ENCODE assay signal across 19 cellular contexts in the genomic region with DNA sequence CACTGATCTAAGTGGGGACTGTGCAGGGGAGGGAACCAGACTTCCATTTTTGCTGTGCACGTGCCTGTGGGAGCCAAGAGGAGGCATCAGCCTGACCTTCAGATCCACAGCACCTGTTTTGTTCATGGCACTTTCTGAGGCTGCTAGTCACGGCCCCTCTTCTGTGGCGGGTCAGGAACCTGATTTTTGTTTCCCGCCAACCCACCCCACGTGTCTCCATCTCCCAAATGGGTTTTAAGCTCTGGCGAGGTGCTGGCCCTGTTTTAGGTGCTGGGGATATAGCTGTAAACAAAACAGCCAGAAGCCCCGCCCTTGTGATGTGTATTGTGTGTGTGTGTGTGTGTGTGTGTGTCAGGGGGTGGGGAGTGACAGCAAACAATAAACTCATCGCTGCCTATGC.
DNase-seq lines count a peak whose midpoint lies in the region; ATAC-seq, FAIRE-seq and TF ChIP-seq lines count a peak whose summit lies in the region.
"Had no signal": no experiment of that assay in that cellular context is flagged by ENCODE, and none has a peak within 500 bp of the region (broad histone marks: within the 10 kb centered on the region; RNA-seq: fewer than 3 reads in every experiment).

No MANE protein-coding gene starts in this region.

- H4K5ac ChIP-seq in H1 (ENCODE audit: insufficient read length, low read depth, low read length), result no peak overlapping the region

- H3K4ac ChIP-seq in H1 (replicated peaks; ENCODE audit: insufficient read length, low read depth, low read length), result no peak overlapping the region

- peak overlapping the region; percentile 94 for H3K4me2 ChIP-seq in BLaER1
- peak overlapping the region; percentile 53 to 94 (median 85) for H3K4me2 ChIP-seq in BLaER1 treated with 17β-estradiol and CSF1 and Interleukin-3, amounts not matched to agents 10 nM and 100 nM
- no peak overlapping the region for H3K4me2 ChIP-seq in H1 (ENCODE audit: insufficient read depth in 1 of 2, low read depth in 2 of 2, low read length in 2 of 2)
- no peak overlapping the region for H3K4me2 ChIP-seq in osteoblast (ENCODE audit: insufficient read depth, low read length)

- H2BK20ac ChIP-seq in H1 (ENCODE audit: low read length), result no peak overlapping the region

- no peak overlapping the region for H3K14ac ChIP-seq in H1 (ENCODE audit: insufficient read length)

- H2BK15ac ChIP-seq in H1 (ENCODE audit: low read length), result no peak overlapping the region

- H3K79me2 ChIP-seq in H1 (ENCODE audit: control insufficient read depth in 1 of 2, insufficient read depth in 2 of 2, low read length in 2 of 2) (no peaks in the 10 kb centered on the region), osteoblast (ENCODE audit: insufficient read depth, low read length) (no peaks in the 10 kb centered on the region)

- no peak for TF ChIP-seq CTCF in H1 (IDR thresholded peaks at IDR 0.05; ENCODE audit: control extremely low read depth in 1 of 3, insufficient read depth in 1 of 3, low read depth in 1 of 3, low read length in 3 of 3)
- no peak for TF ChIP-seq CTCF in osteoblast (IDR thresholded peaks at IDR 0.05; ENCODE audit: extremely low read depth, low read depth, low read length)

- CTCF ChIA-PET in H1 (lab: Charles Lee; ENCODE audit: partially characterized antibody), result interaction anchor here (1.2 to 2.5 kb wide), 5 partner anchors 9 to 30 kb away, joined by 3 to 6 read pairs (median 4); no protein-coding TSS in a partner anchor

- no peak overlapping the region for H3K18ac ChIP-seq in H1 (ENCODE audit: extremely low read depth, low read length)

- no peak overlapping the region for H3K23ac ChIP-seq in H1 (ENCODE audit: insufficient read length)

- H4K8ac ChIP-seq in H1 (ENCODE audit: extremely low read depth, insufficient read depth, low read length), result peak overlapping the region; percentile 60; the same call in 1 of the 2 replicates

- DNase-seq in H1 (ENCODE audit: low read depth in 1 of 2, low spot score in 2 of 2) (no peak), osteoblast (ENCODE audit: insufficient read length, low spot score, missing footprints) (peak; percentile 62), globus pallidus (ENCODE audit: low spot score) (no peak), NCI-H446 treated with DMSO at 0.1 percent for 48 hours (lab: John Stamatoyannopoulos, UW) (no peak), COLO668 (lab: John Stamatoyannopoulos, UW; ENCODE audit: unreplicated experiment) (no peak)
- DNase-seq: Calu3; CD4-positive, alpha-beta T cell; CD8-positive, alpha-beta memory T cell; COR-L47; DMS53; GF-D8; GM23248; H9 had no signal

- FAIRE-seq in H1 (lab: Jason Lieb, UNC), result no peak
- FAIRE-seq: GM12891, GM18507 had no signal

- H2BK120ac ChIP-seq in H1 (replicated peaks; ENCODE audit: low read depth, low read length), result no peak overlapping the region

- 92% methylated on average over 8 of the region's 8 CpGs; no CpG with 5 or more reads in 1 of the 2 experiments for WGBS in H1 (ENCODE audit: extremely low coverage in 1 of 2, insufficient coverage in 1 of 2, insufficient read length in 1 of 2, insufficient replicate concordance in 2 of 2, low coverage in 1 of 2, low lambda C conversion rate in 2 of 2, missing lambda C conversion rate in 1 of 2), 2 experiments

- H3K79me1 ChIP-seq in H1 (ENCODE audit: low read depth, low read length), result no peaks in the 10 kb centered on the region; the same call in none of the 2 replicates

- H3K9ac ChIP-seq in BLaER1 (no peak overlapping the region), H1 (replicated peaks in 1 of 4; ENCODE audit: extremely low read depth in 1 of 4, low read depth in 3 of 4, low read length in 3 of 4) (no peak overlapping the region)
- peak overlapping the region in 4 of 11 experiments; percentile 33 to 56 (median 45); a peak in 6 of 22 replicates for H3K9ac ChIP-seq in BLaER1 treated with 17β-estradiol and CSF1 and Interleukin-3, amounts not matched to agents 10 nM and 100 nM
- H3K9ac ChIP-seq: GM23248 had no signal

- no peak overlapping the region for H2BK12ac ChIP-seq in H1 (ENCODE audit: low read depth, low read length)

- no peak overlapping the region for H4K91ac ChIP-seq in H1 (replicated peaks; ENCODE audit: insufficient read length, low read length)

- H3K23me2 ChIP-seq in H1 (ENCODE audit: low read depth, low read length), result peaks cover 16% of the 10 kb centered on the region

- TF ChIP-seq RAD21 in H1 (IDR thresholded peaks at IDR 0.05 in 1 of 2, conservative IDR thresholded peaks at IDR 0.05 in 1 of 2; ENCODE audit: low read depth in 2 of 2, low read length in 2 of 2), result no peak

- no peak for TF ChIP-seq POLR2A in H1 (IDR thresholded peaks at IDR 0.05; ENCODE audit: control extremely low read depth in 1 of 2, low read depth in 2 of 2, low read length in 2 of 2)

- TF ChIP-seq EP300 in H1 (IDR thresholded peaks at IDR 0.05; ENCODE audit: borderline replicate concordance in 1 of 2, low read depth in 2 of 2, low read length in 2 of 2), result no peak

- H3K27ac ChIP-seq in BLaER1 (peak overlapping the region; percentile 70), H1 (ENCODE audit: low read depth, low read length) (no peak overlapping the region), osteoblast (ENCODE audit: low read depth, low read length) (no peak overlapping the region)
- peak overlapping the region in 4 of 11 experiments; percentile 39 to 60 (median 52); a peak in 6 of 22 replicates for H3K27ac ChIP-seq in BLaER1 treated with 17β-estradiol and CSF1 and Interleukin-3, amounts not matched to agents 10 nM and 100 nM
- H3K27ac ChIP-seq: GM23248 had no signal

- ATAC-seq in HG03469 (IDR thresholded peaks at IDR 0.05; ENCODE audit: unreplicated experiment), result no peak
- ATAC-seq: HCT116 had no signal

- H2AFZ ChIP-seq in H1 (ENCODE audit: low read length) (no peak overlapping the region), osteoblast (ENCODE audit: low read length) (peak overlapping the region; percentile 41)
- H2AFZ ChIP-seq: GM23248 had no signal

- POLR2A ChIA-PET in H1 (lab: Charles Lee; ENCODE audit: partially characterized antibody), result no interaction called here

- H3K27me3 ChIP-seq in BLaER1, result no peaks in the 10 kb centered on the region
- H3K27me3 ChIP-seq in BLaER1 treated with 17β-estradiol and CSF1 and Interleukin-3, amounts not matched to agents 10 nM and 100 nM, result peaks cover 0 to 12% (median 0%) of the 10 kb centered on the region in 11 experiments; a peak in 2 of 22 replicates
- peaks cover 0 to 4% (median 0%) of the 10 kb centered on the region in 4 experiments; a peak in 1 of 7 replicates for H3K27me3 ChIP-seq in H1 (replicated peaks in 1 of 4; ENCODE audit: control insufficient read depth in 3 of 4, extremely low read depth in 1 of 4, insufficient read depth in 3 of 4, low read length in 3 of 4)
- peaks cover 4% of the 10 kb centered on the region for H3K27me3 ChIP-seq in osteoblast (ENCODE audit: insufficient read depth, low read length)

- peaks cover 64% of the 10 kb centered on the region for H3K4me1 ChIP-seq in BLaER1
- peaks cover 49 to 68% (median 63%) of the 10 kb centered on the region in 10 experiments for H3K4me1 ChIP-seq in BLaER1 treated with 17β-estradiol and CSF1 and Interleukin-3, amounts not matched to agents 10 nM and 100 nM
- H3K4me1 ChIP-seq in H1 (replicated peaks in 1 of 4; ENCODE audit: control insufficient read depth in 3 of 4, insufficient read depth in 4 of 4, low read length in 3 of 4), result no peaks in the 10 kb centered on the region
- H3K4me1 ChIP-seq in osteoblast (ENCODE audit: insufficient read depth, low read length), result peaks cover 19% of the 10 kb centered on the region

- H2BK5ac ChIP-seq in H1 (ENCODE audit: low read depth, low read length), result no peak overlapping the region

- H2AK5ac ChIP-seq in H1 (ENCODE audit: low read depth, low read length), result no peak overlapping the region

- H4K20me1 ChIP-seq in BLaER1, result no peaks in the 10 kb centered on the region
- H4K20me1 ChIP-seq in BLaER1 treated with 17β-estradiol and CSF1 and Interleukin-3, amounts not matched to agents 10 nM and 100 nM, result peaks cover 0 to 5% (median 0%) of the 10 kb centered on the region in 11 experiments; a peak in 1 of 22 replicates
- H4K20me1 ChIP-seq in H1 (replicated peaks in 1 of 2; ENCODE audit: control insufficient read depth in 1 of 2, insufficient read depth in 2 of 2, low read length in 2 of 2), result peaks cover 0 to 14% of the 10 kb centered on the region in 2 experiments
- H4K20me1 ChIP-seq in osteoblast (ENCODE audit: insufficient read depth, low read length), result peaks cover 4% of the 10 kb centered on the region

- no peaks in the 10 kb centered on the region for H3K36me3 ChIP-seq in BLaER1
- no peaks in the 10 kb centered on the region for H3K36me3 ChIP-seq in BLaER1 treated with 17β-estradiol and CSF1 and Interleukin-3, amounts not matched to agents 10 nM and 100 nM
- H3K36me3 ChIP-seq in H1 (ENCODE audit: control insufficient read depth in 2 of 4, insufficient read depth in 4 of 4, low read length in 3 of 4), result no peaks in the 10 kb centered on the region
- H3K36me3 ChIP-seq in osteoblast (ENCODE audit: insufficient read depth, low read length), result no peaks in the 10 kb centered on the region

- H3K4me3 ChIP-seq in BLaER1, result no peak overlapping the region
- H3K4me3 ChIP-seq in BLaER1 treated with 17β-estradiol and CSF1 and Interleukin-3, amounts not matched to agents 10 nM and 100 nM, result no peak overlapping the region
- H3K4me3 ChIP-seq in H1 (ENCODE audit: extremely low read depth in 1 of 4, insufficient read depth in 2 of 4, low read depth in 3 of 4, low read length in 4 of 4), result no peak overlapping the region
- H3K4me3 ChIP-seq in osteoblast (ENCODE audit: insufficient read depth, low read length), result no peak overlapping the region
- H3K4me3 ChIP-seq: GM23248 had no signal

- H3K56ac ChIP-seq in H1 (replicated peaks; ENCODE audit: insufficient read length, low read depth, low read length), result no peak overlapping the region

- peaks cover 7% of the 10 kb centered on the region; the same call in 1 of the 2 replicates for H3K9me3 ChIP-seq in BLaER1
- H3K9me3 ChIP-seq in BLaER1 treated with 17β-estradiol and CSF1 and Interleukin-3, amounts not matched to agents 10 nM and 100 nM (replicated peaks in 1 of 11), result peaks cover 0 to 9% (median 6%) of the 10 kb centered on the region in 11 experiments; a peak in 12 of 22 replicates
- H3K9me3 ChIP-seq in H1 (ENCODE audit: insufficient read depth in 2 of 2, low read depth in 1 of 2, low read length in 1 of 2), result no peaks in the 10 kb centered on the region
- H3K9me3 ChIP-seq in osteoblast (ENCODE audit: low read depth, low read length), result peaks cover 6% of the 10 kb centered on the region

TF ChIP-seq in H1, 55 proteins besides CTCF, POLR2A, EP300 and RAD21 (continues in another document):
- TF ChIP-seq RNF2 (IDR thresholded peaks at IDR 0.05; ENCODE audit: borderline replicate concordance, low read depth, low read length, missing control alignments, poor library complexity, severe bottlenecking) (no peak), KDM5A (IDR thresholded peaks at IDR 0.05; ENCODE audit: low read length) (no peak), KDM4A (IDR thresholded peaks at IDR 0.05; ENCODE audit: low read depth, low read length, severe bottlenecking) (no peak), PHF8 (conservative IDR thresholded peaks at IDR 0.05; ENCODE audit: low read depth, low read length) (no peak)
- TF ChIP-seq, protein P1, sequence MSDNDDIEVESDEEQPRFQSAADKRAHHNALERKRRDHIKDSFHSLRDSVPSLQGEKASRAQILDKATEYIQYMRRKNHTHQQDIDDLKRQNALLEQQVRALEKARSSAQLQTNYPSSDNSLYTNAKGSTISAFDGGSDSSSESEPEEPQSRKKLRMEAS (IDR thresholded peaks at IDR 0.05), result no peak

Comparison
In these comparisons a context has a peak if more than half of its experiments do, and no peak if none do; other contexts are left out.
1. H3K4me2 ChIP-seq: peak in BLaER1 (single experiment) and BLaER1 treated with 17β-estradiol and CSF1 and Interleukin-3, amounts not matched to agents 10 nM and 100 nM (11 of 11); none in H1 (0 of 2) and osteoblast (single experiment).